Comparison of ENCODE assay signal across 9 cellular contexts in genomic region chr10:129968937-129969527, GRCh38. TPM values are rescaled to one million over a fixed set of nuclear protein-coding genes. Genes with fewer than 3 reads are reported as not detected.
DNase-seq lines count a peak whose midpoint lies in the region; ATAC-seq and TF ChIP-seq lines count a peak whose summit lies in the region.
"Had no signal": no experiment of that assay in that cellular context is flagged by ENCODE, and none has a peak within 500 bp of the region (broad histone marks: within the 10 kb centered on the region; RNA-seq: fewer than 3 reads in every experiment).

No MANE protein-coding gene starts in this region.

- H3K9ac ChIP-seq in adipocyte (ENCODE audit: low read length) = peak overlapping the region; percentile 72

- no peak overlapping the region for H3K4me3 Mint-ChIP-seq in activated naive CD4-positive, alpha-beta T cell treated with anti-CD3 and anti-CD28 coated beads for 36 hours

- in situ Hi-C loops in transverse colon (cut with MboI; ENCODE audit: low pct_ligation_motif_present in 1 of 4, low pct_unique_long_range_greater_than_20kb in 1 of 4, low sequenced_read_pairs in 3 of 4) = no loop called here

- CTCF ChIA-PET in activated naive CD4-positive, alpha-beta T cell treated with anti-CD3 and anti-CD28 coated beads for 36 hours (lab: Charles Lee) = interaction anchor here (1.4 to 3.1 kb wide), 2 partner anchors 159 to 936 kb away, joined by 3 to 25 read pairs; no protein-coding TSS in a partner anchor

- no peak for TF ChIP-seq POLR2A in transverse colon (IDR thresholded peaks at IDR 0.05)

- no peak overlapping the region for H3K27ac Mint-ChIP-seq in activated naive CD4-positive, alpha-beta T cell treated with anti-CD3 and anti-CD28 coated beads for 36 hours

- H3K27me3 ChIP-seq in adipocyte (replicated peaks; ENCODE audit: control insufficient read depth, insufficient read depth, low read length) (no peaks in the 10 kb centered on the region), transverse colon (peaks cover 98% of the 10 kb centered on the region)

- H3K4me1 Mint-ChIP-seq in activated naive CD4-positive, alpha-beta T cell treated with anti-CD3 and anti-CD28 coated beads for 36 hours (ENCODE audit: low read depth) = peaks cover 27% of the 10 kb centered on the region

- peak; percentile 35 to 52 (median 42) for TF ChIP-seq CTCF in transverse colon (IDR thresholded peaks at IDR 0.05)

- peaks cover 61% of the 10 kb centered on the region for H3K27me3 Mint-ChIP-seq in activated naive CD4-positive, alpha-beta T cell treated with anti-CD3 and anti-CD28 coated beads for 36 hours (ENCODE audit: low read depth)

- TF ChIP-seq EP300 in transverse colon (IDR thresholded peaks at IDR 0.05; ENCODE audit: low read depth) = no peak

- H3K9me3 Mint-ChIP-seq in activated naive CD4-positive, alpha-beta T cell treated with anti-CD3 and anti-CD28 coated beads for 36 hours = no peaks in the 10 kb centered on the region

- WGBS in transverse colon (ENCODE audit: low coverage in 1 of 2), 2 donors = 5% methylated on average over 34 of the region's 47 CpGs; no CpG with 5 or more reads in 1 of the 2 donors

- intact Hi-C loops in activated naive CD4-positive, alpha-beta T cell treated with anti-CD3 and anti-CD28 coated beads for 36 hours (cut with micrococcal nuclease) = loop anchor here (1.0 to 5.0 kb wide), 3 partner anchors 11 to 937 kb away; no protein-coding TSS in a partner anchor
- intact Hi-C loops in transverse colon (cut with DNase I; ENCODE audit: low total_unique reads) = loop anchor here (5.0 kb wide), 1 partner anchor 937 kb away; no protein-coding TSS in a partner anchor

- peaks cover 26% of the 10 kb centered on the region for H3K4me1 ChIP-seq in adipocyte (ENCODE audit: control insufficient read depth, insufficient read depth, low read length)
- H3K4me1 ChIP-seq in transverse colon = peaks cover 4 to 47% (median 27%) of the 10 kb centered on the region in 4 donors

- ATAC-seq in GM19455 (IDR thresholded peaks at IDR 0.05; ENCODE audit: unreplicated experiment) (no peak), GM21381 (IDR thresholded peaks at IDR 0.05; ENCODE audit: unreplicated experiment) (no peak), HG03139 (IDR thresholded peaks at IDR 0.05; ENCODE audit: unreplicated experiment) (no peak)

- H3K36me3 ChIP-seq in adipocyte (ENCODE audit: control insufficient read depth, insufficient read depth, low read length, severe bottlenecking) = no peaks in the 10 kb centered on the region
- H3K36me3 ChIP-seq in transverse colon = no peaks in the 10 kb centered on the region

- H3K4me3 ChIP-seq in adipocyte (ENCODE audit: low read length) (peak overlapping the region; percentile 80), transverse colon (no peak overlapping the region)

- no peak overlapping the region for H3K27ac ChIP-seq in transverse colon

- H3K9me3 ChIP-seq in adipocyte (ENCODE audit: control insufficient read depth, low read length) (no peaks in the 10 kb centered on the region), transverse colon (no peaks in the 10 kb centered on the region)

- no peaks in the 10 kb centered on the region for H3K36me3 Mint-ChIP-seq in activated naive CD4-positive, alpha-beta T cell treated with anti-CD3 and anti-CD28 coated beads for 36 hours (ENCODE audit: low read depth)

- peak; percentile 74 for DNase-seq in activated naive CD4-positive, alpha-beta T cell treated with anti-CD3 and anti-CD28 coated beads for 36 hours
- DNase-seq in activated naive CD4-positive, alpha-beta T cell treated with anti-CD3 and anti-CD28 coated beads, Interleukin-2, amount 50 U/mL, for 16 hours = no peak
- peak; percentile 71 for DNase-seq in adipocyte (ENCODE audit: low read depth)
- DNase-seq in kidney glomerular epithelial cell (lab: John Stamatoyannopoulos, UW) = peak; percentile 6
- DNase-seq in transverse colon = no peak

RNA-seq across cellular contexts. Expression of gene EBF3, which starts 5.0 kb away (rescaled TPM):
- not detected for total RNA-seq in activated naive CD4-positive, alpha-beta T cell treated with anti-CD3 and anti-CD28 coated beads for 36 hours
- 1 to 10 TPM in 2 of 4 donors, under 1 TPM in 2; 0.37 to 6.6 (median 1.0) TPM for total RNA-seq in transverse colon
- total RNA-seq: activated CD8-positive, alpha-beta memory T cell treated with anti-CD3 and anti-CD28 coated beads for 36 hours had no signal

Comparison
In these comparisons a context has a peak if more than half of its experiments do, and no peak if none do; other contexts are left out.
1. DNase-seq: peak in activated naive CD4-positive, alpha-beta T cell treated with anti-CD3 and anti-CD28 coated beads for 36 hours (single experiment), adipocyte (single experiment) and kidney glomerular epithelial cell (single experiment); none in activated naive CD4-positive, alpha-beta T cell treated with anti-CD3 and anti-CD28 coated beads, Interleukin-2, amount 50 U/mL, for 16 hours (single experiment) and transverse colon (single experiment).